7 cellular contexts compared by ENCODE assay signal in the genomic region with DNA sequence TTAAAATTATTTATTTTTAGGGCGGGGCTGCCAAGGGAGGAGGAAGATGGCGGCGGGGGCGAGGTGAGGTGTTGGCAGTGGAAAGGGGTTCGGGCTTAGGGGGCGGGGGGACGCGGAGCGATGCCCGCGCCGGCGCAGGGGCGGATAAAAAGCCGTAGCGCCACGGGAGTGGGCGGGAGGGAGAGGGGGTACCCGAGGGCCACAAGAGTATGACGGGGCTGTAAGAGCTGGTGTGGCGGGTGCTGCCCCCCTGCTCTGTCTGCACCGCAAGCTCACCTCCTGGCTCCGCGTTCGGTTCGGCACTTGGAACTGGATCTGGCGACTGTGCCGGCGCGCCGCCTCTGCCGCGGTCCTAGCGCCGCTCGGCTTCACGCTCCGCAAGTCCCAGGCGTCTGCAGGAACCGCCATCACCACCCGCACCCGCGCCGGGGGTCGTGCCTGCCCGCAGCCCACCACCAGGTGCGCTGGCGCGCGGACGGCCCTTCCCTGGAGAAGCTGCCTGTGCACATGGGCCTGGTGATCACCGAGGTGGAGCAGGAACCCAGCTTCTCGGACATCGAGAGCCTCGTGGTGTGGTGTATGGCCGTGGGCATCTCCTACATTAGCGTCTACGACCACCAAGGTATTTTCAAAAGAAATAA.
DNase-seq lines count a peak whose midpoint lies in the region; ATAC-seq, FAIRE-seq and TF ChIP-seq lines count a peak whose summit lies in the region.

No MANE protein-coding gene starts in this region.

- no peak for TF ChIP-seq CTCF in PC-9 (conservative IDR thresholded peaks at IDR 0.05)
- no peak for TF ChIP-seq CTCF in endothelial cell of umbilical vein (IDR thresholded peaks at IDR 0.05; ENCODE audit: extremely low read depth in 1 of 2, insufficient read depth in 1 of 2, low read depth in 1 of 2, low read length in 2 of 2)
- TF ChIP-seq CTCF in transverse colon (IDR thresholded peaks at IDR 0.05) = no peak

- H2BK5ac ChIP-seq in mesendoderm (ENCODE audit: low read length) = no peak overlapping the region

- H3K4me2 ChIP-seq in PC-9 (peak overlapping the region; percentile 60), endothelial cell of umbilical vein (ENCODE audit: insufficient read depth, low read length) (peak overlapping the region; percentile 55), mesendoderm (ENCODE audit: low read length) (no peak overlapping the region)

- WGBS in mesendoderm (ENCODE audit: extremely low coverage, insufficient coverage, low lambda C conversion rate) = no CpG with 5 or more reads among the region's 58 CpGs
- WGBS in transverse colon (ENCODE audit: low coverage in 1 of 2), 2 donors = 1 to 3% methylated on average over 13 to 53 of the region's 58 CpGs

- no peak overlapping the region for H2AK5ac ChIP-seq in mesendoderm (ENCODE audit: low read length)

- intact Hi-C loops in PC-9 (cut with micrococcal nuclease; ENCODE audit: unreplicated experiment) = no loop called here
- intact Hi-C loops in endothelial cell of umbilical vein (cut with micrococcal nuclease) = no loop called here
- intact Hi-C loops in transverse colon (cut with DNase I; ENCODE audit: low total_unique reads) = no loop called here

- POLR2A ChIA-PET in PC-9 (lab: Charles Lee; ENCODE audit: unreplicated experiment) = no interaction called here
- POLR2A ChIA-PET in endothelial cell of umbilical vein (lab: Charles Lee) = no interaction called here

- no TSS peak for BruUV-seq in PC-9 (replicated peaks; lab: Mats Ljungman, UMichigan)
- BruUV-seq in endothelial cell of umbilical vein (replicated peaks; lab: Mats Ljungman, UMichigan) = no TSS peak

- ATAC-seq in HG02642 (IDR thresholded peaks at IDR 0.05; ENCODE audit: poor library complexity, unreplicated experiment) (peak; percentile 83), HG03342 (IDR thresholded peaks at IDR 0.05; ENCODE audit: unreplicated experiment) (no peak)

- H4K5ac ChIP-seq in mesendoderm (ENCODE audit: low read length) = no peak overlapping the region

- no peaks in the 10 kb centered on the region for H3K9me2 ChIP-seq in PC-9 (ENCODE audit: insufficient read depth)

- peak overlapping the region; percentile 93 for H3K18ac ChIP-seq in mesendoderm (ENCODE audit: low read length)

- H3F3A ChIP-seq in PC-9 (ENCODE audit: insufficient read depth, low read depth) = no peaks in the 10 kb centered on the region

- dilution Hi-C loops in endothelial cell of umbilical vein (cut with MboI; ENCODE audit: extremely low pct_ligation_motif_present, low sequenced_read_pairs) = no loop called here

- H3K27me3 ChIP-seq in PC-9 (ENCODE audit: insufficient read depth, low read depth) (peaks cover 48% of the 10 kb centered on the region), endothelial cell of umbilical vein (ENCODE audit: control insufficient read depth in 2 of 2, insufficient read depth in 2 of 2, low read length in 2 of 2) (peaks cover 0 to 2% of the 10 kb centered on the region in 2 experiments), mesendoderm (ENCODE audit: insufficient read depth, low read length, poor library complexity) (no peaks in the 10 kb centered on the region), transverse colon (peaks cover 2% of the 10 kb centered on the region)

- no peaks in the 10 kb centered on the region; the same call in 1 of the 2 replicates for H3K9me3 ChIP-seq in PC-9 (ENCODE audit: insufficient read depth, low read depth)
- no peaks in the 10 kb centered on the region for H3K9me3 ChIP-seq in endothelial cell of umbilical vein (replicated peaks; ENCODE audit: control insufficient read depth, insufficient read depth, low read length)
- no peaks in the 10 kb centered on the region for H3K9me3 ChIP-seq in transverse colon

- H2BK15ac ChIP-seq in mesendoderm (replicated peaks; ENCODE audit: low read depth) = no peak overlapping the region

- CTCF ChIA-PET in PC-9 (lab: Charles Lee) (no interaction called here), endothelial cell of umbilical vein (lab: Charles Lee) (no interaction called here)

- H3K27ac ChIP-seq in PC-9 = no peak overlapping the region
- H3K27ac ChIP-seq in endothelial cell of umbilical vein (ENCODE audit: insufficient read depth, low read depth, low read length) = no peak overlapping the region
- peak overlapping the region; percentile 22 for H3K27ac ChIP-seq in mesendoderm (ENCODE audit: low read depth, low read length)
- H3K27ac ChIP-seq in transverse colon = peak overlapping the region; percentile 48 to 79 (median 64)

- H4K8ac ChIP-seq in mesendoderm (ENCODE audit: low read depth, low read length) = no peak overlapping the region

- H3K4me3 ChIP-seq in GM08714 (ENCODE audit: low read length) (peak overlapping the region; percentile 76), PC-9 (peak overlapping the region; percentile 33; the same call in 1 of the 2 replicates), endothelial cell of umbilical vein (replicated peaks in 1 of 3; ENCODE audit: insufficient read depth in 1 of 3, low read depth in 1 of 3, low read length in 3 of 3) (peak overlapping the region in 2 of 3 experiments; percentile 62 to 76), mesendoderm (ENCODE audit: low read length) (peak overlapping the region; percentile 68), transverse colon (peak overlapping the region; percentile 40 to 81 (median 62))

- H3K36me3 ChIP-seq in PC-9 (ENCODE audit: low read depth) (no peaks in the 10 kb centered on the region), endothelial cell of umbilical vein (ENCODE audit: control insufficient read depth in 2 of 2, extremely low read depth in 1 of 2, insufficient read depth in 2 of 2, low read length in 2 of 2) (no peaks in the 10 kb centered on the region), mesendoderm (ENCODE audit: control insufficient read depth, insufficient read depth, low read length) (no peaks in the 10 kb centered on the region), transverse colon (no peaks in the 10 kb centered on the region)

- no peaks in the 10 kb centered on the region for H3K79me1 ChIP-seq in mesendoderm (ENCODE audit: low read length)

- H2AFZ ChIP-seq in PC-9 (no peak overlapping the region), endothelial cell of umbilical vein (ENCODE audit: low read depth, low read length) (peak overlapping the region; percentile 96)

- no peaks in the 10 kb centered on the region for H3K9me1 ChIP-seq in endothelial cell of umbilical vein (replicated peaks; ENCODE audit: control insufficient read depth, extremely low read depth, insufficient read depth, low read length)

- in situ Hi-C loops in transverse colon (cut with MboI; ENCODE audit: low pct_ligation_motif_present in 1 of 4, low pct_unique_long_range_greater_than_20kb in 1 of 4, low sequenced_read_pairs in 3 of 4) = no loop called here

- H4K20me1 ChIP-seq in PC-9 (ENCODE audit: insufficient read depth) (no peaks in the 10 kb centered on the region), endothelial cell of umbilical vein (replicated peaks; ENCODE audit: control insufficient read depth, extremely low read depth, insufficient read depth, low read length) (no peaks in the 10 kb centered on the region)

- H3K9ac ChIP-seq in endothelial cell of umbilical vein (replicated peaks; ENCODE audit: extremely low read depth, insufficient read depth, low read length) (no peak overlapping the region), mesendoderm (ENCODE audit: low read length) (peak overlapping the region; percentile 85)

- H2BK120ac ChIP-seq in mesendoderm (ENCODE audit: low read depth, low read length) = peak overlapping the region; percentile 18

- H3K56ac ChIP-seq in mesendoderm (ENCODE audit: low read length) = peak overlapping the region; percentile 92

- H3K79me2 ChIP-seq in PC-9 (ENCODE audit: low read depth) (no peaks in the 10 kb centered on the region), endothelial cell of umbilical vein (ENCODE audit: control insufficient read depth, insufficient read depth, low read length) (no peaks in the 10 kb centered on the region), mesendoderm (ENCODE audit: control insufficient read depth, insufficient read depth, low read length) (no peaks in the 10 kb centered on the region)

- H3K4me1 ChIP-seq in PC-9 (replicated peaks; ENCODE audit: insufficient read depth) = no peaks in the 10 kb centered on the region
- H3K4me1 ChIP-seq in endothelial cell of umbilical vein (ENCODE audit: control insufficient read depth, extremely low read depth, insufficient read depth, low read length) = no peaks in the 10 kb centered on the region
- no peaks in the 10 kb centered on the region for H3K4me1 ChIP-seq in mesendoderm (ENCODE audit: control insufficient read depth, low read depth, low read length)
- peaks cover 0 to 9% (median 0%) of the 10 kb centered on the region in 4 donors for H3K4me1 ChIP-seq in transverse colon

- FAIRE-seq in endothelial cell of umbilical vein (lab: Jason Lieb, UNC) = no peak

- no peak for TF ChIP-seq EP300 in transverse colon (IDR thresholded peaks at IDR 0.05; ENCODE audit: low read depth)

- H3K23ac ChIP-seq in mesendoderm (ENCODE audit: low read length) = no peak overlapping the region

- DNase-seq in PC-9 (no peak), endothelial cell of umbilical vein (ENCODE audit: low read depth, low spot score) (peak; percentile 9), mesendoderm (peak; percentile 93), transverse colon (peak; percentile 68)

- H3K4ac ChIP-seq in mesendoderm (ENCODE audit: low read depth, low read length) = peak overlapping the region; percentile 62

- TF ChIP-seq POLR2A in endothelial cell of umbilical vein (IDR thresholded peaks at IDR 0.05; ENCODE audit: low read depth, low read length) = no peak
- TF ChIP-seq POLR2A in transverse colon (IDR thresholded peaks at IDR 0.05) = no peak

TF ChIP-seq in endothelial cell of umbilical vein, 7 proteins besides CTCF, POLR2A, EP300 and RAD21:
- no peak for TF ChIP-seq FOS (IDR thresholded peaks at IDR 0.05; ENCODE audit: borderline replicate concordance, insufficient read depth, low read length)
- no peak for TF ChIP-seq MYC (IDR thresholded peaks at IDR 0.05; ENCODE audit: low read depth, low read length)
- TF ChIP-seq GATA2 (IDR thresholded peaks at IDR 0.05; ENCODE audit: insufficient read depth, insufficient read length, low read depth, low read length) = no peak
- no peak for TF ChIP-seq EZH2 (IDR thresholded peaks at IDR 0.05; ENCODE audit: borderline replicate concordance, low read depth, low read length, severe bottlenecking)
- no peak for TF ChIP-seq MAX (IDR thresholded peaks at IDR 0.05; ENCODE audit: insufficient read depth, insufficient read length)
- TF ChIP-seq POLR2AphosphoS5 (IDR thresholded peaks at IDR 0.05; ENCODE audit: insufficient read depth, low read depth, low read length) = no peak
- no peak for TF ChIP-seq JUN (IDR thresholded peaks at IDR 0.05; ENCODE audit: borderline replicate concordance, insufficient read depth, insufficient read length, low read depth)
TF ChIP-seq in endothelial cell of umbilical vein: peak in this region for 0.

Comparison
In these comparisons a context has a peak if more than half of its experiments do, and no peak if none do; other contexts are left out.
1. DNase-seq: peak in endothelial cell of umbilical vein (single experiment), mesendoderm (single experiment) and transverse colon (single experiment); none in PC-9 (0 of 2).
2. H3K27ac ChIP-seq: peak in mesendoderm (single experiment) and transverse colon (4 of 4); none in PC-9 (single experiment) and endothelial cell of umbilical vein (single experiment).
3. Peak in every context shown above with its lines, with median percentiles within 50 percentile points of each other: H3K4me3 ChIP-seq.